8 cellular contexts compared by ENCODE assay signal in the genomic region with DNA sequence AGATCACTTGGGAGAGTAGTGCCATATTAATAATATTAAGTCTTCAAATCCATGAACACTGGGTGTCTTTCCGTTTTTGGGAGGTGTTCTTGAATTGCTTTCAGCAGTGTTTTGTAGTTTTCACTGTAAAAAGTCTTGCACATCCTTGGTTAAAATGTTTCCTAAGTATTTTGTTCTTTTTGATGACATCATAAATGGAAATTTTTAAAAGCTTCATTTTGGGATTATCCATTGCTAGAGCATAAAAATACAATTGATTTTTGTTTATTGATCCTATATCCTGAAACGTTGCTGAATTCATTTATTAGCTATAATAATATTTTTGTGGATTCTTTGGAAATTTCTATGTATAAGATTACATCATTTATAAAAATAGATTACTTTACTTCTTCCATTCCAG.
"Had no signal": no experiment of that assay in that cellular context is flagged by ENCODE, and none has a peak within 500 bp of the region (broad histone marks: within the 10 kb centered on the region; RNA-seq: fewer than 3 reads in every experiment).

No MANE protein-coding gene starts in this region.

- H3K4me3 ChIP-seq: GM12878 had no signal

- DNase-seq: GDM1, GF-D8 had no signal

- FAIRE-seq: G401.6, GM12878, GM12891, GM12892, GM18507, GM19239 had no signal

- ATAC-seq: GM12878 had no signal
